Comparison of ENCODE assay signal across 8 cellular contexts in the genomic region with DNA sequence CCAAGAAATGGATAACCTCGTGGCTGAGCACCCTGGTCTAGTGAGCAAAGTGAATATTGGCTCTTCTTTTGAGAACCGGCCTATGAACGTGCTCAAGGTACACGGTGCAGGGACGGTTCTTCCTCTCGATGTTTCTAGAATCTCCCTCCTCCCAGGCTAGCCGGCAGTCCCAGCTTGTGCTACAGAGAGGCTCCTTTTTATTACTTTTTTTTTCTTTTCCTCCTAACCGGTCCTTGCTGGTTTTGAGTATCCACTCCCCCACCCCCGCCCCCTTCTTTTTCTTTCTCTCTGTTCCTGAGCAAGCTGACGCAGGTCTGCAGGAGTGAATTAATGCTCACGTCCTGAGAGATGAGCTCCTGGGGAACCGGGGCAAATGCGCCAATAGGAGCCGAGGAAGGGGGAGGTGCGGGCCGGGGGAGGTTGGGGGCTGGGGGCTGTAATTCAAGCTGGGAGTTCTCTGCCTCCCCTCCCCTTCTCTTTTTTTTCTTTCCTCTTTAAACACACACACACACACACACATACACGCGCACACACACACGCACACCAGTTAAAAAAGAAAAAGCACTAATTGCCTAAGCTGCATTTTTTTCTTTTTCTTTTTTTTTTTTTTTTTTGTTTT. TPM values are rescaled to one million over a fixed set of nuclear protein-coding genes. Genes with fewer than 3 reads are reported as not detected.
DNase-seq lines count a peak whose midpoint lies in the region; ATAC-seq lines count a peak whose summit lies in the region.

No MANE protein-coding gene starts in this region.

- no peaks in the 10 kb centered on the region for H3K27me3 ChIP-seq in HAP-1 (ENCODE audit: low read depth)

- H3K36me3 Mint-ChIP-seq in naive B cell = no peaks in the 10 kb centered on the region

- ATAC-seq in naive B cell (ENCODE audit: low read depth in 2 of 2) (no peak), GM18909 (IDR thresholded peaks at IDR 0.05; ENCODE audit: poor library complexity, unreplicated experiment) (no peak)

- peaks cover 37% of the 10 kb centered on the region for H3K4me1 ChIP-seq in HAP-1

- H3K4me3 ChIP-seq in HAP-1 = peak overlapping the region; percentile 14

- no peak overlapping the region for H3K27ac Mint-ChIP-seq in naive B cell

- peak overlapping the region; percentile 56 for H3K27ac ChIP-seq in cingulate gyrus (ENCODE audit: low read depth, low read length)

- no peaks in the 10 kb centered on the region for H3K36me3 ChIP-seq in HAP-1 (replicated peaks)

- H3K27me3 Mint-ChIP-seq in naive B cell = peaks cover 16 to 51% (median 42%) of the 10 kb centered on the region in 3 donors

- no peaks in the 10 kb centered on the region for H3K9me3 ChIP-seq in HAP-1

- in situ Hi-C loops in HAP-1 (cut with MboI; ENCODE audit: low sequenced_read_pairs) = no loop called here

- peak; percentile 92 to 95 for DNase-seq in HAP-1 (ENCODE audit: low spot score in 2 of 2)
- DNase-seq in NCI-H510A treated with DMSO at 0.1 percent for 48 hours (lab: John Stamatoyannopoulos, UW) = peak; percentile 54
- no peak for DNase-seq in naive B cell
- DNase-seq in T1000 (lab: John Stamatoyannopoulos, UW) = no peak
- no peak for DNase-seq in AG08395 (ENCODE audit: low spot score)
- DNase-seq in HPDE6-E6E7 (ENCODE audit: extremely low spot score) = no peak

- peak overlapping the region in 5 of 8 donors; percentile 24 to 77 (median 47) for H3K4me3 Mint-ChIP-seq in naive B cell

- H3K9me3 Mint-ChIP-seq in naive B cell = peaks cover 0 to 2% (median 0%) of the 10 kb centered on the region in 7 donors

- H3K4me1 Mint-ChIP-seq in naive B cell = peaks cover 0 to 5% (median 4%) of the 10 kb centered on the region in 3 donors

RNA-seq across cellular contexts. Expression of gene CPA2, which starts 6.5 kb away (rescaled TPM):
- not detected for polyA plus RNA-seq in naive B cell (ENCODE audit: low read depth in 6 of 6)

RNA-seq across cellular contexts. Expression of gene CPA4, which starts 19.8 kb away (rescaled TPM):
- not detected for polyA plus RNA-seq in naive B cell (ENCODE audit: low read depth in 6 of 6)

Comparison
In these comparisons a context has a peak if more than half of its experiments do, and no peak if none do; other contexts are left out.
1. DNase-seq: peak in HAP-1 (2 of 2) and NCI-H510A treated with DMSO at 0.1 percent for 48 hours (single experiment); none in naive B cell (single experiment), T1000 (single experiment), AG08395 (single experiment) and HPDE6-E6E7 (single experiment).